Comparison of ENCODE assay signal across 17 cellular contexts in the genomic region with DNA sequence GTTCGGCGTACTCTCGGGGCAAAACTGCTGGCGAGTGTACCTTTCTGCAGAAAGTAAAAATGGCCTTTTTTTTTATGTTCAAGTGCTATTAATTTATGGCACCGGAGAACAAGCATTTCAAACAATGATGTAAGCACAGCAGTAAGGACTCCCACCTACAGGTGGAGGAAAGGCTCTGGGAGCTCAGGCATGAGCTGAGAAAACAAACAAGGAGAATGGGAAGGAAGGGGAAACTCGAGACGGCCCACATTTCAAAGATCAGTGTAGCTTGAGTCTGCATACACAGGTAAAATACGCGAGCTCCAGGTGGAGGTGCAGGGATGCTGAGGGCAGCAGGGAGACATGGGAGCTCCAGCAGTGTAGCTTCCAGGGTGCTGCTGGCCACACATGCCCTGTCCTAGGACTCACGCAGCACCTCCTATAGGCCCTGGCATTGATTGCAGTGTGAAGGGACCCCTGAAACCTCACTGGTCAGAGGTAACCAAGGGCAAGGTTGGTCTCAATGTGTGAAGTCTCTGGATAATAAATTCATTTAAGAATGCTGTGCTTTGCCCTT.
DNase-seq lines count a peak whose midpoint lies in the region; ATAC-seq and TF ChIP-seq lines count a peak whose summit lies in the region.
"Had no signal": no experiment of that assay in that cellular context is flagged by ENCODE, and none has a peak within 500 bp of the region (broad histone marks: within the 10 kb centered on the region; RNA-seq: fewer than 3 reads in every experiment).

No MANE protein-coding gene starts in this region.

- peak; percentile 8 for DNase-seq in NCI-H2171 treated with DMSO at 0.1 percent for 48 hours (lab: John Stamatoyannopoulos, UW)
- DNase-seq in NCI-H2171 (lab: John Stamatoyannopoulos, UW), result no peak
- peak; percentile 55 for DNase-seq in GM23338 (ENCODE audit: low spot score)
- no peak for DNase-seq in choroid plexus epithelial cell (ENCODE audit: low read depth)
- no peak for DNase-seq in neural crest cell (ENCODE audit: low read depth, low spot score)
- DNase-seq in GM13976 (ENCODE audit: low spot score), result no peak
- DNase-seq in NCI-H2196 (lab: John Stamatoyannopoulos, UW; ENCODE audit: unreplicated experiment), result no peak
- DNase-seq: activated naive CD8-positive, alpha-beta T cell treated with anti-CD3 and anti-CD28 coated beads, Interleukin-2, amount 10 ng/mL, durations not matched to agents 7 days and 5 days; NCI-H1694 treated with DMSO at 0.1 percent for 48 hours; NCI-H446; stimulated activated CD4-positive, alpha-beta T cell treated with anti-CD3 and anti-CD28 coated beads, Interleukin-12 subunit alpha, Interleukin-12 subunit beta, amount 100 ng/mL, for 4 hours; stimulated activated CD8-positive, alpha-beta memory T cell treated with anti-CD3 and anti-CD28 coated beads, Interleukin-4, amount 100 ng/mL, for 48 hours; substantia nigra had no signal

- no peaks in the 10 kb centered on the region for H3K9me2 ChIP-seq in GM23338 (ENCODE audit: insufficient read depth)

- H3K27ac ChIP-seq in GM23338 (ENCODE audit: low read depth), result no peak overlapping the region
- H3K27ac ChIP-seq: coronary artery had no signal

- TF ChIP-seq CTCF in GM23338 (conservative IDR thresholded peaks at IDR 0.05; ENCODE audit: low read depth in 2 of 2), result peak; percentile 54 to 75
- TF ChIP-seq CTCF in choroid plexus epithelial cell (conservative IDR thresholded peaks at IDR 0.05; ENCODE audit: low read depth, low read length), result peak; percentile 6
- peak; percentile 12 for TF ChIP-seq CTCF in neural crest cell (conservative IDR thresholded peaks at IDR 0.05)
- no peak for TF ChIP-seq CTCF in GM13976 (IDR thresholded peaks at IDR 0.05; ENCODE audit: borderline replicate concordance, control extremely low read depth, extremely low read depth, insufficient read depth, missing control alignments)

- H4K20me1 ChIP-seq in GM23338 (replicated peaks; ENCODE audit: insufficient read depth), result no peaks in the 10 kb centered on the region

- H3K36me3 ChIP-seq in GM23338 (ENCODE audit: insufficient read depth), result no peaks in the 10 kb centered on the region

- H3K27me3 ChIP-seq in GM23338 (ENCODE audit: insufficient read depth), result no peaks in the 10 kb centered on the region

- ATAC-seq in GM23338 (peak; percentile 95), GM21526 (IDR thresholded peaks at IDR 0.05; ENCODE audit: low FRiP score, unreplicated experiment) (no peak)
- ATAC-seq: GM12878 had no signal

- no peak overlapping the region for H3K4me3 Mint-ChIP-seq in GM23338
- no peak overlapping the region for H3K4me3 Mint-ChIP-seq in neural crest cell
- H3K4me3 Mint-ChIP-seq: activated naive CD8-positive, alpha-beta T cell treated with anti-CD3 and anti-CD28 coated beads, Interleukin-2, amount 10 ng/mL, durations not matched to agents 7 days and 5 days; IgD-negative memory B cell had no signal

- peak overlapping the region; percentile 67; the same call in 1 of the 2 replicates for H3K27ac Mint-ChIP-seq in GM23338
- no peak overlapping the region for H3K27ac Mint-ChIP-seq in neural crest cell (ENCODE audit: unreplicated experiment)
- H3K27ac Mint-ChIP-seq: activated naive CD8-positive, alpha-beta T cell treated with anti-CD3 and anti-CD28 coated beads, Interleukin-2, amount 10 ng/mL, durations not matched to agents 7 days and 5 days; IgD-negative memory B cell had no signal

- no peaks in the 10 kb centered on the region for H3F3A ChIP-seq in GM23338 (replicated peaks; ENCODE audit: low read depth)

- H3K27me3 Mint-ChIP-seq in GM23338 (ENCODE audit: insufficient read depth, low read depth, poor library complexity) (peaks cover 9% of the 10 kb centered on the region), neural crest cell (ENCODE audit: low read depth) (no peaks in the 10 kb centered on the region)

- H3K4me3 ChIP-seq in GM23338, result no peak overlapping the region
- H3K4me3 ChIP-seq in choroid plexus epithelial cell (ENCODE audit: low read depth, low read length), result no peak overlapping the region
- H3K4me3 ChIP-seq: coronary artery, GM12878 had no signal

- 0 out of 2 replicates have a peak overlapping the region, but pooled peaks have one; percentile 15 for H3K4me2 ChIP-seq in GM23338

- peak overlapping the region; percentile 67; the same call in 1 of the 2 replicates for H2AFZ ChIP-seq in GM23338

- H3K79me2 ChIP-seq in GM23338 (replicated peaks; ENCODE audit: insufficient read depth), result no peaks in the 10 kb centered on the region

- H3K9me3 Mint-ChIP-seq in GM23338, result peaks cover 7% of the 10 kb centered on the region; the same call in 1 of the 3 replicates
- no peaks in the 10 kb centered on the region for H3K9me3 Mint-ChIP-seq in neural crest cell
- H3K9me3 Mint-ChIP-seq: activated naive CD8-positive, alpha-beta T cell treated with anti-CD3 and anti-CD28 coated beads, Interleukin-2, amount 10 ng/mL, durations not matched to agents 7 days and 5 days; IgD-negative memory B cell had no signal

- H3K4me1 Mint-ChIP-seq in GM23338 (peaks cover 16% of the 10 kb centered on the region), neural crest cell (peaks cover 4% of the 10 kb centered on the region)

- H3K36me3 Mint-ChIP-seq in GM23338 (ENCODE audit: low read depth), result no peaks in the 10 kb centered on the region; the same call in 2 of the 3 replicates
- H3K36me3 Mint-ChIP-seq in neural crest cell (ENCODE audit: low read depth), result no peaks in the 10 kb centered on the region
- H3K36me3 Mint-ChIP-seq: activated naive CD8-positive, alpha-beta T cell treated with anti-CD3 and anti-CD28 coated beads, Interleukin-2, amount 10 ng/mL, durations not matched to agents 7 days and 5 days had no signal

- in situ Hi-C loops in GM13976 (cut with MboI; ENCODE audit: low sequenced_read_pairs, unreplicated experiment), result no loop called here

- H3K4me1 ChIP-seq in GM23338 (ENCODE audit: insufficient read depth), result peaks cover 10% of the 10 kb centered on the region

TF ChIP-seq in GM23338, 12 proteins besides CTCF, POLR2A, EP300 and RAD21:
- TF ChIP-seq NANOG (IDR thresholded peaks at IDR 0.05; ENCODE audit: borderline replicate concordance) (no peak), POLR2AphosphoS5 (IDR thresholded peaks at IDR 0.05; ENCODE audit: low read depth) (no peak)
TF ChIP-seq in GM23338: peak in this region for 0.

Comparison
In these comparisons a context has a peak if more than half of its experiments do, and no peak if none do; other contexts are left out.
1. DNase-seq: peak in NCI-H2171 treated with DMSO at 0.1 percent for 48 hours (single experiment) and GM23338 (single experiment); none in NCI-H2171 (single experiment), choroid plexus epithelial cell (single experiment), neural crest cell (single experiment), GM13976 (single experiment) and NCI-H2196 (single experiment).